Comparison of ENCODE assay signal across 8 cellular contexts in the genomic region with DNA sequence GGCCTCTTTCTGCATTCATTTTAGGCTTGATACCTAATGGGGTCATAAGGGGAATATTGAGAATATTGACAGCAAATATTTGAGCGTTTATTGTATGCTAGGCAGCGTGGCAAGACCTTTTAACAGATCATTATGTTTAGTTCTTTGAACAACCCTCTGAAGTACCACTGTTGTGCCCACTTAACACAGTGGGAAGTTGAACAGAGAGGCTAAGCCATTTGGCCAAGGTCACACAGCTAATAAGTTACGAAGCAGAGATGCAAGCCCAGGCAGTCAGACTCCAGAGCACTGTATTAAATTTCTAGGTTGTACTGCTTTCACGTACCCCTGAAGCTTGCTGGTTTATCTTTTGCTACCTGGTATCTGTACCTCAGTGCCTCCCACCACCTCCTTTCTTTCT. TPM values are rescaled to one million over a fixed set of nuclear protein-coding genes. Genes with fewer than 3 reads are reported as not detected.
DNase-seq lines count a peak whose midpoint lies in the region; ATAC-seq, FAIRE-seq and TF ChIP-seq lines count a peak whose summit lies in the region.

No MANE protein-coding gene starts in this region.

- no peak for TF ChIP-seq EP300 in H1 (IDR thresholded peaks at IDR 0.05; ENCODE audit: borderline replicate concordance in 1 of 2, low read depth in 2 of 2, low read length in 2 of 2)

- H4K20me1 ChIP-seq in H1 (replicated peaks in 1 of 2; ENCODE audit: control insufficient read depth in 1 of 2, insufficient read depth in 2 of 2, low read length in 2 of 2), result peaks cover 23 to 26% of the 10 kb centered on the region in 2 experiments

- H3K27ac ChIP-seq in H1 (ENCODE audit: low read depth, low read length), result peak overlapping the region; percentile 88; the same call in 1 of the 2 replicates

- CTCF ChIA-PET in H1 (lab: Charles Lee; ENCODE audit: partially characterized antibody), result interaction anchor here (0.7 to 1.5 kb wide), 7 partner anchors 9 to 73 kb away, joined by 3 to 5 read pairs (median 3); no protein-coding TSS in a partner anchor

- H2BK120ac ChIP-seq in H1 (replicated peaks; ENCODE audit: low read depth, low read length), result no peak overlapping the region

- TF ChIP-seq CTCF in CD14-positive monocyte (IDR thresholded peaks at IDR 0.05), result no peak
- no peak for TF ChIP-seq CTCF in NB4 (IDR thresholded peaks at IDR 0.05; ENCODE audit: low read depth, low read length)
- no peak for TF ChIP-seq CTCF in H1 (IDR thresholded peaks at IDR 0.05; ENCODE audit: control extremely low read depth in 1 of 3, insufficient read depth in 1 of 3, low read depth in 1 of 3, low read length in 3 of 3)
- no peak for TF ChIP-seq CTCF in neural crest cell (conservative IDR thresholded peaks at IDR 0.05)

- no peak for TF ChIP-seq RAD21 in H1 (IDR thresholded peaks at IDR 0.05 in 1 of 2, conservative IDR thresholded peaks at IDR 0.05 in 1 of 2; ENCODE audit: low read depth in 2 of 2, low read length in 2 of 2)

- H3K4me2 ChIP-seq in H1 (ENCODE audit: insufficient read depth in 1 of 2, low read depth in 2 of 2, low read length in 2 of 2), result peak overlapping the region; percentile 70 to 98

- ATAC-seq in HG02870 (IDR thresholded peaks at IDR 0.05; ENCODE audit: unreplicated experiment) (no peak), HG02970 (IDR thresholded peaks at IDR 0.05; ENCODE audit: low FRiP score, unreplicated experiment) (no peak), HG03196 (IDR thresholded peaks at IDR 0.05; ENCODE audit: unreplicated experiment) (no peak)

- H3K56ac ChIP-seq in H1 (replicated peaks; ENCODE audit: insufficient read length, low read depth, low read length), result no peak overlapping the region

- TF ChIP-seq POLR2A in NB4 (IDR thresholded peaks at IDR 0.05; ENCODE audit: extremely low read depth, insufficient read length) (no peak), H1 (IDR thresholded peaks at IDR 0.05; ENCODE audit: control extremely low read depth in 1 of 2, low read depth in 2 of 2, low read length in 2 of 2) (no peak)

- no peaks in the 10 kb centered on the region for H3K27me3 ChIP-seq in H1 (replicated peaks in 1 of 4; ENCODE audit: control insufficient read depth in 3 of 4, extremely low read depth in 1 of 4, insufficient read depth in 3 of 4, low read length in 3 of 4)

- no peak overlapping the region for H4K5ac ChIP-seq in H1 (ENCODE audit: insufficient read length, low read depth, low read length)

- H2BK12ac ChIP-seq in H1 (ENCODE audit: low read depth, low read length), result no peak overlapping the region

- H3K9me3 ChIP-seq in H1 (ENCODE audit: insufficient read depth in 2 of 2, low read depth in 1 of 2, low read length in 1 of 2), result no peaks in the 10 kb centered on the region

- no peak overlapping the region for H4K91ac ChIP-seq in H1 (replicated peaks; ENCODE audit: insufficient read length, low read length)

- H4K8ac ChIP-seq in H1 (ENCODE audit: extremely low read depth, insufficient read depth, low read length), result no peak overlapping the region

- H3K9ac ChIP-seq in H1 (replicated peaks in 1 of 4; ENCODE audit: extremely low read depth in 1 of 4, low read depth in 3 of 4, low read length in 3 of 4), result peak overlapping the region; percentile 68 to 87 (median 86)

- peaks cover 3 to 27% (median 17%) of the 10 kb centered on the region in 4 experiments for H3K4me1 ChIP-seq in H1 (replicated peaks in 1 of 4; ENCODE audit: control insufficient read depth in 3 of 4, insufficient read depth in 4 of 4, low read length in 3 of 4)

- H3K23me2 ChIP-seq in H1 (ENCODE audit: low read depth, low read length), result peaks cover 9% of the 10 kb centered on the region

- H2AK5ac ChIP-seq in H1 (ENCODE audit: low read depth, low read length), result no peak overlapping the region

- intact Hi-C loops in CD14-positive monocyte (cut with micrococcal nuclease), result loop anchor here in 1 of 2 donors (5.0 to 10.0 kb wide), 2 partner anchors 45 to 72 kb away; a partner anchor contains a TSS

- H3K27me3 Mint-ChIP-seq in CD14-positive monocyte (ENCODE audit: low read depth in 3 of 3) (peaks cover 0 to 7% (median 3%) of the 10 kb centered on the region in 3 donors), neural crest cell (ENCODE audit: low read depth) (no peaks in the 10 kb centered on the region)

- POLR2A ChIA-PET in H1 (lab: Charles Lee; ENCODE audit: partially characterized antibody), result interaction anchor here (0.6 to 6.0 kb wide), 12 partner anchors 9 to 449 kb away, joined by 3 to 44 read pairs (median 3); no protein-coding TSS in a partner anchor

- no peak overlapping the region for H3K18ac ChIP-seq in H1 (ENCODE audit: extremely low read depth, low read length)

- H2BK15ac ChIP-seq in H1 (ENCODE audit: low read length), result no peak overlapping the region

- peaks cover 5 to 15% of the 10 kb centered on the region in 2 donors for H3K36me3 Mint-ChIP-seq in CD14-positive monocyte
- no peaks in the 10 kb centered on the region for H3K36me3 Mint-ChIP-seq in neural crest cell (ENCODE audit: low read depth)

- no peak overlapping the region for H3K4ac ChIP-seq in H1 (replicated peaks; ENCODE audit: insufficient read length, low read depth, low read length)

- no peak overlapping the region for H2BK20ac ChIP-seq in H1 (ENCODE audit: low read length)

- H2AFZ ChIP-seq in H1 (ENCODE audit: low read length), result no peak overlapping the region

- H2BK5ac ChIP-seq in H1 (ENCODE audit: low read depth, low read length), result no peak overlapping the region

- peaks cover 54 to 64% of the 10 kb centered on the region in 2 experiments for H3K79me2 ChIP-seq in H1 (ENCODE audit: control insufficient read depth in 1 of 2, insufficient read depth in 2 of 2, low read length in 2 of 2)

- no peak overlapping the region for H3K14ac ChIP-seq in H1 (ENCODE audit: insufficient read length)

- H3K4me3 ChIP-seq in NB4 (ENCODE audit: low read depth, low read length) (peak overlapping the region; percentile 98), H1 (ENCODE audit: extremely low read depth in 1 of 4, insufficient read depth in 2 of 4, low read depth in 3 of 4, low read length in 4 of 4) (peak overlapping the region; percentile 80 to 94 (median 91))

- FAIRE-seq in H1 (lab: Jason Lieb, UNC), result no peak

- H3K27ac Mint-ChIP-seq in CD14-positive monocyte (peak overlapping the region; percentile 91 to 98 (median 96)), neural crest cell (ENCODE audit: unreplicated experiment) (peak overlapping the region; percentile 96)

- 41% methylated on average over 4 of the region's 4 CpGs; no CpG with 5 or more reads in 1 of the 2 experiments for WGBS in H1 (ENCODE audit: extremely low coverage in 1 of 2, insufficient coverage in 1 of 2, insufficient read length in 1 of 2, insufficient replicate concordance in 2 of 2, low coverage in 1 of 2, low lambda C conversion rate in 2 of 2, missing lambda C conversion rate in 1 of 2), 2 experiments

- H3K36me3 ChIP-seq in H1 (ENCODE audit: control insufficient read depth in 2 of 4, insufficient read depth in 4 of 4, low read length in 3 of 4), result no peaks in the 10 kb centered on the region

- H3K4me1 Mint-ChIP-seq in CD14-positive monocyte (peaks cover 56% of the 10 kb centered on the region), neural crest cell (peaks cover 47% of the 10 kb centered on the region)

- peak overlapping the region; percentile 89 to 98 for H3K4me3 Mint-ChIP-seq in CD14-positive monocyte
- H3K4me3 Mint-ChIP-seq in neural crest cell, result peak overlapping the region; percentile 94

- DNase-seq in CD14-positive monocyte (ENCODE audit: low spot score) (no peak), NB4 (ENCODE audit: low read depth) (no peak), H1 (ENCODE audit: low read depth in 1 of 2, low spot score in 2 of 2) (no peak), neural crest cell (ENCODE audit: low read depth, low spot score) (no peak)
- DNase-seq in activated CD8-positive, alpha-beta memory T cell treated with anti-CD3 and anti-CD28 coated beads for 24 hours, result no peak

- H3K23ac ChIP-seq in H1 (ENCODE audit: insufficient read length), result no peak overlapping the region

- peaks cover 13% of the 10 kb centered on the region for H3K79me1 ChIP-seq in H1 (ENCODE audit: low read depth, low read length)

- H3K9me3 Mint-ChIP-seq in CD14-positive monocyte (peaks cover 0 to 2% (median 0%) of the 10 kb centered on the region in 7 donors), neural crest cell (no peaks in the 10 kb centered on the region)

TF ChIP-seq in H1, 55 proteins besides CTCF, POLR2A, EP300 and RAD21:
- TF ChIP-seq KDM1A (IDR thresholded peaks at IDR 0.05; ENCODE audit: borderline replicate concordance, low read length) (peak; percentile 73; the same call in 1 of the 2 replicates), KDM4A (IDR thresholded peaks at IDR 0.05; ENCODE audit: low read depth, low read length, severe bottlenecking) (no peak), RXRA (IDR thresholded peaks at IDR 0.05; ENCODE audit: insufficient read depth, low read depth, low read length) (no peak), CREB1 (IDR thresholded peaks at IDR 0.05) (0 out of 2 replicates have a peak, but pooled peaks have one; percentile 10)

RNA-seq across cellular contexts. Expression of a gene that starts 1.1 kb away (rescaled TPM):
- polyA plus RNA-seq in CD14-positive monocyte (100 to 1,000 TPM; 223 to 261 TPM), H1 (2011; rRNA removed) (156 and 179 TPM in 2 replicates)
- total RNA-seq in H1 (2021; fragmentation: NEBNext Ultra II Directional; extraction: Animal tissue kit (Norgen Biotek cat#: 25700)), result 185 and 195 TPM in 2 replicates
- 180 TPM for polyA plus RNA-seq in H1 (2011; cell fraction: cytosol; rRNA removed)
- 52.8 TPM for polyA plus RNA-seq in H1 (2011; cell fraction: nucleus; rRNA removed)
- polyA plus RNA-seq in H1 (2012, experiment 1 of 2), result 134 to 225 TPM (median 141 TPM) in 4 replicates
- polyA plus RNA-seq in H1 (2012, experiment 2 of 2), result 65.1 TPM
- polyA plus RNA-seq in H1 (2013, experiment 1 of 2), result 149 TPM
- 165 TPM for polyA plus RNA-seq in H1 (2013, experiment 2 of 2)
- polyA minus RNA-seq in H1 (2011; rRNA and poly(A)+ RNA removed), result 157 and 158 TPM in 2 replicates
- 81.6 TPM for polyA minus RNA-seq in H1 (2011; cell fraction: cytosol; rRNA and poly(A)+ RNA removed)
- polyA minus RNA-seq in H1 (2011; cell fraction: nucleus; rRNA and poly(A)+ RNA removed), result 72.5 TPM
- 148 and 149 TPM in 2 replicates for total RNA-seq in neural crest cell
